15 cellular contexts compared by ENCODE assay signal in the genomic region with DNA sequence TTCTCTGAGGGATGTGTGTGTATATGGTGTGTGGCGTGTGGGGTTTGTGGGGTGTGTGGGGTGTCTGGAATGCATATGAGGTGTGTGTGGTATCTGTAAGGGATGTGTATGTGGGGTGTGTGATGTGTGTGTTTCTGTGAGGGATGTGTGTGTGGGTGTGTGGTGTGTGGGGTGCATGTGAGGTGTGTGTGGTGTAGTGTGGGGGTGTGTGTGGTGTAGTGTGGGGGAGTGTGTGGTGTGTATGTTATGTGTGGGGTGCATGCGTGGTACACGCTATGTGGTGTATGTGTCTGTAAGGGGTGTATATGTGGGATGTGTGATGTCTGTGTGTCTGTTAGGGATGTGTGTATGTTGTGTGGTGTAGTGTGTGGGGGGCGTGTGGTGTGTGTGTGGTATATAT.
A peak's percentile ranks its signal among the peaks of the same experiment; 100 is the strongest.
DNase-seq lines count a peak whose midpoint lies in the region; ATAC-seq, FAIRE-seq and TF ChIP-seq lines count a peak whose summit lies in the region.
"Had no signal": no experiment of that assay in that cellular context is flagged by ENCODE, and none has a peak within 500 bp of the region (broad histone marks: within the 10 kb centered on the region; RNA-seq: fewer than 3 reads in every experiment).

No MANE protein-coding gene starts in this region.

- H3K18ac ChIP-seq in H1 (ENCODE audit: extremely low read depth, low read length) (no peak overlapping the region), trophoblast cell (ENCODE audit: low read length) (no peak overlapping the region)

- no peak overlapping the region for H3K4me3 ChIP-seq in H1 (ENCODE audit: extremely low read depth in 1 of 4, insufficient read depth in 2 of 4, low read depth in 3 of 4, low read length in 4 of 4)
- peak overlapping the region; percentile 28 for H3K4me3 ChIP-seq in trophoblast cell (ENCODE audit: low read depth, low read length)
- no peak overlapping the region for H3K4me3 ChIP-seq in vagina
- no peak overlapping the region for H3K4me3 ChIP-seq in PC-9
- H3K4me3 ChIP-seq: A549, HAP-1 had no signal

- H3K36me3 ChIP-seq in H1 (ENCODE audit: control insufficient read depth in 2 of 4, insufficient read depth in 4 of 4, low read length in 3 of 4) (no peaks in the 10 kb centered on the region), trophoblast cell (ENCODE audit: control insufficient read depth in 1 of 2, insufficient read depth in 2 of 2, low read length in 2 of 2) (no peaks in the 10 kb centered on the region), vagina (no peaks in the 10 kb centered on the region), PC-9 (ENCODE audit: low read depth) (no peaks in the 10 kb centered on the region)
- H3K36me3 ChIP-seq: HAP-1 had no signal

- H2BK12ac ChIP-seq in H1 (ENCODE audit: low read depth, low read length) (0 out of 2 replicates have a peak overlapping the region, but pooled peaks have one; percentile 50), trophoblast cell (ENCODE audit: low read length) (no peak overlapping the region)

- H3K79me2 ChIP-seq in H1 (ENCODE audit: control insufficient read depth in 1 of 2, insufficient read depth in 2 of 2, low read length in 2 of 2) (no peaks in the 10 kb centered on the region), trophoblast cell (ENCODE audit: control insufficient read depth, insufficient read depth, low read length, poor library complexity) (no peaks in the 10 kb centered on the region), PC-9 (ENCODE audit: low read depth) (no peaks in the 10 kb centered on the region)

- peaks cover 0 to 7% of the 10 kb centered on the region in 2 experiments for H4K20me1 ChIP-seq in H1 (replicated peaks in 1 of 2; ENCODE audit: control insufficient read depth in 1 of 2, insufficient read depth in 2 of 2, low read length in 2 of 2)
- H4K20me1 ChIP-seq in PC-9 (ENCODE audit: insufficient read depth): no peaks in the 10 kb centered on the region; the same call in 1 of the 2 replicates

- H4K12ac ChIP-seq in trophoblast cell (ENCODE audit: low read depth, low read length): no peak overlapping the region

- POLR2A ChIA-PET in H1 (lab: Charles Lee; ENCODE audit: partially characterized antibody): no interaction called here
- POLR2A ChIA-PET in PC-9 (lab: Charles Lee; ENCODE audit: unreplicated experiment): no interaction called here

- H2AK5ac ChIP-seq in H1 (ENCODE audit: low read depth, low read length): 0 out of 2 replicates have a peak overlapping the region, but pooled peaks have one; percentile 65
- no peak overlapping the region for H2AK5ac ChIP-seq in trophoblast cell (ENCODE audit: low read length)

- no peaks in the 10 kb centered on the region for H3K27me3 Mint-ChIP-seq in activated CD8-positive, alpha-beta memory T cell treated with anti-CD3 and anti-CD28 coated beads, Interleukin-2, amount 10 ng/mL, durations not matched to agents 7 days and 5 days
- H3K27me3 Mint-ChIP-seq in stimulated activated memory B cell treated with anti-CD40 and anti-IgM and Interleukin-4, amounts not matched to agents 10 μg/mL and 1 μg/mL and 100 μg/mL, for 72 hours: no peaks in the 10 kb centered on the region
- H3K27me3 Mint-ChIP-seq: CD4-positive, CD25-positive, alpha-beta regulatory T cell had no signal

- H3K56ac ChIP-seq in H1 (replicated peaks; ENCODE audit: insufficient read length, low read depth, low read length): peak overlapping the region; percentile 92

- H3K4me1 Mint-ChIP-seq in activated CD8-positive, alpha-beta memory T cell treated with anti-CD3 and anti-CD28 coated beads, Interleukin-2, amount 10 ng/mL, durations not matched to agents 7 days and 5 days: no peaks in the 10 kb centered on the region
- no peaks in the 10 kb centered on the region for H3K4me1 Mint-ChIP-seq in stimulated activated memory B cell treated with anti-CD40 and anti-IgM and Interleukin-4, amounts not matched to agents 10 μg/mL and 1 μg/mL and 100 μg/mL, for 72 hours
- H3K4me1 Mint-ChIP-seq: CD4-positive, CD25-positive, alpha-beta regulatory T cell had no signal

- H2BK120ac ChIP-seq in H1 (replicated peaks; ENCODE audit: low read depth, low read length) (no peak overlapping the region), trophoblast cell (ENCODE audit: insufficient read depth, low read length, poor library complexity) (no peak overlapping the region)

- CTCF ChIA-PET in H1 (lab: Charles Lee; ENCODE audit: partially characterized antibody): no interaction called here
- CTCF ChIA-PET in activated CD8-positive, alpha-beta memory T cell treated with anti-CD3 and anti-CD28 coated beads, Interleukin-2, amount 10 ng/mL, durations not matched to agents 7 days and 5 days (lab: Charles Lee): no interaction called here
- CTCF ChIA-PET in PC-9 (lab: Charles Lee): no interaction called here

- FAIRE-seq in GM12892 (lab: Jason Lieb, UNC): peak; percentile 74
- no peak for FAIRE-seq in H1 (lab: Jason Lieb, UNC)
- FAIRE-seq: A549, HepG2 had no signal

- no peak overlapping the region for H2AFZ ChIP-seq in H1 (ENCODE audit: low read length)
- no peak overlapping the region for H2AFZ ChIP-seq in trophoblast cell (ENCODE audit: insufficient read depth, low read length, poor library complexity)
- no peak overlapping the region for H2AFZ ChIP-seq in PC-9

- H3K27me3 ChIP-seq in H1 (replicated peaks in 1 of 4; ENCODE audit: control insufficient read depth in 3 of 4, extremely low read depth in 1 of 4, insufficient read depth in 3 of 4, low read length in 3 of 4) (no peaks in the 10 kb centered on the region), trophoblast cell (ENCODE audit: insufficient read depth, low read length) (no peaks in the 10 kb centered on the region), vagina (no peaks in the 10 kb centered on the region), PC-9 (ENCODE audit: insufficient read depth, low read depth) (peaks cover 37% of the 10 kb centered on the region)

- peak overlapping the region; percentile 61; the same call in 1 of the 2 replicates for H2BK15ac ChIP-seq in H1 (ENCODE audit: low read length)

- H3K23me2 ChIP-seq in H1 (ENCODE audit: low read depth, low read length): peaks cover 14% of the 10 kb centered on the region; the same call in 1 of the 2 replicates

- H3K27ac ChIP-seq in H1 (ENCODE audit: low read depth, low read length) (no peak overlapping the region), trophoblast cell (ENCODE audit: low read depth, low read length) (no peak overlapping the region), vagina (peak overlapping the region; percentile 17), PC-9 (no peak overlapping the region)
- H3K27ac ChIP-seq: A549 had no signal

- H3K4me2 ChIP-seq in H1 (ENCODE audit: insufficient read depth in 1 of 2, low read depth in 2 of 2, low read length in 2 of 2) (no peak overlapping the region), trophoblast cell (ENCODE audit: low read length) (no peak overlapping the region), PC-9 (no peak overlapping the region)
- H3K4me2 ChIP-seq: A549 had no signal

- H3K14ac ChIP-seq in H1 (ENCODE audit: insufficient read length): no peak overlapping the region
- H3K14ac ChIP-seq in trophoblast cell (ENCODE audit: low read length): no peak overlapping the region

- H3K4me1 ChIP-seq in H1 (replicated peaks in 1 of 4; ENCODE audit: control insufficient read depth in 3 of 4, insufficient read depth in 4 of 4, low read length in 3 of 4): peaks cover 0 to 3% (median 0%) of the 10 kb centered on the region in 4 experiments; a peak in 1 of 7 replicates
- H3K4me1 ChIP-seq in trophoblast cell (ENCODE audit: control insufficient read depth in 1 of 2, insufficient read depth in 2 of 2, low read length in 2 of 2): no peaks in the 10 kb centered on the region
- H3K4me1 ChIP-seq in vagina: no peaks in the 10 kb centered on the region
- no peaks in the 10 kb centered on the region for H3K4me1 ChIP-seq in PC-9 (replicated peaks; ENCODE audit: insufficient read depth)
- H3K4me1 ChIP-seq: A549, HAP-1 had no signal

- no TSS peak for BruUV-seq in PC-9 (replicated peaks; lab: Mats Ljungman, UMichigan)

- TF ChIP-seq POLR2A in GM12892 (IDR thresholded peaks at IDR 0.05; ENCODE audit: low read depth, low read length) (no peak), H1 (IDR thresholded peaks at IDR 0.05; ENCODE audit: control extremely low read depth in 1 of 2, low read depth in 2 of 2, low read length in 2 of 2) (no peak), vagina (IDR thresholded peaks at IDR 0.05) (no peak)

- ATAC-seq in activated CD8-positive, alpha-beta memory T cell treated with anti-CD3 and anti-CD28 coated beads, Interleukin-2, amount 10 ng/mL, durations not matched to agents 7 days and 5 days: no peak
- ATAC-seq in stimulated activated memory B cell treated with anti-CD40 and anti-IgM and Interleukin-4, amounts not matched to agents 10 μg/mL and 1 μg/mL and 100 μg/mL, for 72 hours: no peak
- ATAC-seq: A549, HepG2 had no signal

- H3K79me1 ChIP-seq in H1 (ENCODE audit: low read depth, low read length) (no peaks in the 10 kb centered on the region), trophoblast cell (ENCODE audit: low read length) (no peaks in the 10 kb centered on the region)

- H4K8ac ChIP-seq in H1 (ENCODE audit: extremely low read depth, insufficient read depth, low read length) (no peak overlapping the region), trophoblast cell (ENCODE audit: low read depth, low read length) (no peak overlapping the region)

- no peak overlapping the region for H2BK5ac ChIP-seq in H1 (ENCODE audit: low read depth, low read length)
- no peak overlapping the region for H2BK5ac ChIP-seq in trophoblast cell (ENCODE audit: low read depth, low read length, poor library complexity)

- no peak for TF ChIP-seq RAD21 in H1 (IDR thresholded peaks at IDR 0.05 in 1 of 2, conservative IDR thresholded peaks at IDR 0.05 in 1 of 2; ENCODE audit: low read depth in 2 of 2, low read length in 2 of 2)

- H3K27ac Mint-ChIP-seq in activated CD8-positive, alpha-beta memory T cell treated with anti-CD3 and anti-CD28 coated beads, Interleukin-2, amount 10 ng/mL, durations not matched to agents 7 days and 5 days: no peak overlapping the region
- H3K27ac Mint-ChIP-seq in stimulated activated memory B cell treated with anti-CD40 and anti-IgM and Interleukin-4, amounts not matched to agents 10 μg/mL and 1 μg/mL and 100 μg/mL, for 72 hours: no peak overlapping the region
- H3K27ac Mint-ChIP-seq: CD4-positive, CD25-positive, alpha-beta regulatory T cell; HFFc6 had no signal

- no peak overlapping the region for H3K4ac ChIP-seq in H1 (replicated peaks; ENCODE audit: insufficient read length, low read depth, low read length)
- H3K4ac ChIP-seq in trophoblast cell (ENCODE audit: low read depth, low read length): no peak overlapping the region

- WGBS in H1 (ENCODE audit: extremely low coverage in 1 of 2, insufficient coverage in 1 of 2, insufficient read length in 1 of 2, insufficient replicate concordance in 2 of 2, low coverage in 1 of 2, low lambda C conversion rate in 2 of 2, missing lambda C conversion rate in 1 of 2), 2 experiments: 85 to 100% methylated on average over 1 to 4 of the region's 4 CpGs
- whole genome bisulfite sequencing in trophoblast cell (ENCODE audit: extremely low coverage, insufficient coverage, insufficient read length): 100% methylated on average over 4 of the region's 4 CpGs

- no peaks in the 10 kb centered on the region for H3K9me3 Mint-ChIP-seq in activated CD8-positive, alpha-beta memory T cell treated with anti-CD3 and anti-CD28 coated beads, Interleukin-2, amount 10 ng/mL, durations not matched to agents 7 days and 5 days (ENCODE audit: low read depth)
- H3K9me3 Mint-ChIP-seq in stimulated activated memory B cell treated with anti-CD40 and anti-IgM and Interleukin-4, amounts not matched to agents 10 μg/mL and 1 μg/mL and 100 μg/mL, for 72 hours: no peaks in the 10 kb centered on the region
- H3K9me3 Mint-ChIP-seq: CD4-positive, CD25-positive, alpha-beta regulatory T cell had no signal

- no peak overlapping the region for H2BK20ac ChIP-seq in H1 (ENCODE audit: low read length)

- H3K23ac ChIP-seq in H1 (ENCODE audit: insufficient read length): no peak overlapping the region
- peak overlapping the region; percentile 7 for H3K23ac ChIP-seq in trophoblast cell (ENCODE audit: low read length)

- TF ChIP-seq EP300 in H1 (IDR thresholded peaks at IDR 0.05; ENCODE audit: borderline replicate concordance in 1 of 2, low read depth in 2 of 2, low read length in 2 of 2): no peak

- no peak overlapping the region for H3K4me3 Mint-ChIP-seq in activated CD8-positive, alpha-beta memory T cell treated with anti-CD3 and anti-CD28 coated beads, Interleukin-2, amount 10 ng/mL, durations not matched to agents 7 days and 5 days
- no peak overlapping the region for H3K4me3 Mint-ChIP-seq in stimulated activated memory B cell treated with anti-CD40 and anti-IgM and Interleukin-4, amounts not matched to agents 10 μg/mL and 1 μg/mL and 100 μg/mL, for 72 hours
- H3K4me3 Mint-ChIP-seq: CD4-positive, CD25-positive, alpha-beta regulatory T cell; HFFc6 had no signal

- H3K9me3 ChIP-seq in H1 (ENCODE audit: insufficient read depth in 2 of 2, low read depth in 1 of 2, low read length in 1 of 2): no peaks in the 10 kb centered on the region
- peaks cover 9% of the 10 kb centered on the region for H3K9me3 ChIP-seq in trophoblast cell (ENCODE audit: insufficient read depth, low read depth, low read length)
- no peaks in the 10 kb centered on the region for H3K9me3 ChIP-seq in vagina
- H3K9me3 ChIP-seq in PC-9 (ENCODE audit: insufficient read depth, low read depth): no peaks in the 10 kb centered on the region
- H3K9me3 ChIP-seq: A549 had no signal

- H4K91ac ChIP-seq in H1 (replicated peaks; ENCODE audit: insufficient read length, low read length): peak overlapping the region; percentile 77
- no peak overlapping the region for H4K91ac ChIP-seq in trophoblast cell (ENCODE audit: low read depth, low read length)

- H3K36me3 Mint-ChIP-seq in activated CD8-positive, alpha-beta memory T cell treated with anti-CD3 and anti-CD28 coated beads, Interleukin-2, amount 10 ng/mL, durations not matched to agents 7 days and 5 days: no peaks in the 10 kb centered on the region
- H3K36me3 Mint-ChIP-seq in stimulated activated memory B cell treated with anti-CD40 and anti-IgM and Interleukin-4, amounts not matched to agents 10 μg/mL and 1 μg/mL and 100 μg/mL, for 72 hours: no peaks in the 10 kb centered on the region
- H3K36me3 Mint-ChIP-seq: CD4-positive, CD25-positive, alpha-beta regulatory T cell had no signal

- H3K9me2 ChIP-seq in PC-9 (ENCODE audit: insufficient read depth): no peaks in the 10 kb centered on the region

- H4K5ac ChIP-seq in H1 (ENCODE audit: insufficient read length, low read depth, low read length): no peak overlapping the region

- H3F3A ChIP-seq in PC-9 (ENCODE audit: insufficient read depth, low read depth): no peaks in the 10 kb centered on the region

- DNase-seq in GM12892 (ENCODE audit: insufficient read length): no peak
- no peak for DNase-seq in H1 (ENCODE audit: low read depth in 1 of 2, low spot score in 2 of 2)
- no peak for DNase-seq in trophoblast cell
- DNase-seq in vagina (ENCODE audit: extremely low spot score in 2 of 2): no peak
- no peak for DNase-seq in activated CD8-positive, alpha-beta memory T cell treated with anti-CD3 and anti-CD28 coated beads, Interleukin-2, amount 10 ng/mL, durations not matched to agents 7 days and 5 days
- DNase-seq in PC-9: no peak
- DNase-seq: CD4-positive, CD25-positive, alpha-beta regulatory T cell; DMS53; GF-D8; GOT3; HFFc6 had no signal

- no peak overlapping the region for H3K9ac ChIP-seq in H1 (replicated peaks in 1 of 4; ENCODE audit: extremely low read depth in 1 of 4, low read depth in 3 of 4, low read length in 3 of 4)
- H3K9ac ChIP-seq in trophoblast cell (ENCODE audit: low read length): no peak overlapping the region

- intact Hi-C loops in vagina (cut with DNase I) (no loop called here), PC-9 (cut with micrococcal nuclease; ENCODE audit: unreplicated experiment) (no loop called here)

- TF ChIP-seq CTCF in H1 (IDR thresholded peaks at IDR 0.05; ENCODE audit: control extremely low read depth in 1 of 3, insufficient read depth in 1 of 3, low read depth in 1 of 3, low read length in 3 of 3) (no peak), vagina (IDR thresholded peaks at IDR 0.05) (no peak), PC-9 (conservative IDR thresholded peaks at IDR 0.05) (no peak)
